ENCODE assay signal across 2 cellular contexts in the genomic region with DNA sequence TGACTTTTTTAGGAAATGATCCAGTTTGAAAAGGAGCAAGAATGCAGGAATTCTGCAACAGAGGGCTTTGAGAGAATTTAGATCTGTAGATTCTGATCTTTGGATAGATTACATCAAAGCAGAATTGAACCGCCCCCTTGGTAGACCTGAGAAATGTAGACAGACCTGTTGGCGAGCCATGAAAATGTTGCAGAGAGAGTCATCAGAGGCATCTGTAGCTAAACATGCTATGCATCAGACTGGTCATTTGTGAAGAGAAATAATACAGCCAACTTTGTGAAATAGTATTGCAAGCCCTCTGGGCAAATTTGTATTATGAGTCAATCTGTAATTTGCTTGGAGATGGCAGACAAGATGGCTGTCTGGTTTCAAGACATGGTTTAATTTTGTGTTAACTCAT.
TF ChIP-seq lines count a peak whose summit lies in the region.

No MANE protein-coding gene starts in this region.

TF ChIP-seq in A549, 52 proteins besides CTCF, POLR2A, EP300 and RAD21:
- TF ChIP-seq JUNB (IDR thresholded peaks at IDR 0.05) (no peak), HOXB13 (CRISPR knock-in tag; IDR thresholded peaks at IDR 0.05; ENCODE audit: low read depth) (no peak), ZFP36 (IDR thresholded peaks at IDR 0.05; ENCODE audit: borderline replicate concordance, partially characterized antibody) (no peak), TFCP2L1 (CRISPR knock-in tag; IDR thresholded peaks at IDR 0.05) (no peak), POLR2AphosphoS2 (conservative IDR thresholded peaks at IDR 0.05; ENCODE audit: low read length) (no peak), ZC3H11A (IDR thresholded peaks at IDR 0.05) (no peak), MAFK (IDR thresholded peaks at IDR 0.05; ENCODE audit: partially characterized antibody) (no peak), NPAS2 (CRISPR knock-in tag; IDR thresholded peaks at IDR 0.05; ENCODE audit: borderline replicate concordance) (no peak), ZSCAN20 (CRISPR knock-in tag; IDR thresholded peaks at IDR 0.05) (no peak), NR3C1 (IDR thresholded peaks at IDR 0.05) (no peak)
- TF ChIP-seq, protein P1, sequence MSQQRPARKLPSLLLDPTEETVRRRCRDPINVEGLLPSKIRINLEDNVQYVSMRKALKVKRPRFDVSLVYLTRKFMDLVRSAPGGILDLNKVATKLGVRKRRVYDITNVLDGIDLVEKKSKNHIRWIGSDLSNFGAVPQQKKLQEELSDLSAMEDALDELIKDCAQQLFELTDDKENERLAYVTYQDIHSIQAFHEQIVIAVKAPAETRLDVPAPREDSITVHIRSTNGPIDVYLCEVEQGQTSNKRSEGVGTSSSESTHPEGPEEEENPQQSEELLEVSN (IDR thresholded peaks at IDR 0.05; ENCODE audit: borderline replicate concordance, low read depth) = no peak

TF ChIP-seq in HCT116, 20 proteins besides CTCF, POLR2A, EP300 and RAD21:
- no peak for TF ChIP-seq TCF7L2 (IDR thresholded peaks at IDR 0.05; ENCODE audit: borderline replicate concordance, extremely low read depth, insufficient read depth, insufficient read length)
- TF ChIP-seq, protein P2, sequence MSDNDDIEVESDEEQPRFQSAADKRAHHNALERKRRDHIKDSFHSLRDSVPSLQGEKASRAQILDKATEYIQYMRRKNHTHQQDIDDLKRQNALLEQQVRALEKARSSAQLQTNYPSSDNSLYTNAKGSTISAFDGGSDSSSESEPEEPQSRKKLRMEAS (IDR thresholded peaks at IDR 0.05) = no peak
- TF ChIP-seq EZH2phosphoT487 (IDR thresholded peaks at IDR 0.05; ENCODE audit: borderline replicate concordance) = no peak
- TF ChIP-seq SIN3A (IDR thresholded peaks at IDR 0.05; ENCODE audit: low read depth) = no peak
- no peak for TF ChIP-seq ELF1 (IDR thresholded peaks at IDR 0.05; ENCODE audit: borderline replicate concordance, low read depth)
- no peak for TF ChIP-seq ZFX (IDR thresholded peaks at IDR 0.05)
- no peak for TF ChIP-seq CBX3 (IDR thresholded peaks at IDR 0.05; ENCODE audit: low read depth)
- no peak for TF ChIP-seq SP1 (IDR thresholded peaks at IDR 0.05; ENCODE audit: low read depth)
- no peak for TF ChIP-seq EGR1 (IDR thresholded peaks at IDR 0.05; ENCODE audit: low read depth)
- TF ChIP-seq JUND (IDR thresholded peaks at IDR 0.05) = no peak
- TF ChIP-seq, protein P3, sequence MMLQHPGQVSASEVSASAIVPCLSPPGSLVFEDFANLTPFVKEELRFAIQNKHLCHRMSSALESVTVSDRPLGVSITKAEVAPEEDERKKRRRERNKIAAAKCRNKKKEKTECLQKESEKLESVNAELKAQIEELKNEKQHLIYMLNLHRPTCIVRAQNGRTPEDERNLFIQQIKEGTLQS (IDR thresholded peaks at IDR 0.05) = no peak
- no peak for TF ChIP-seq FOSL1 (IDR thresholded peaks at IDR 0.05; ENCODE audit: low read depth)
- TF ChIP-seq POLR2AphosphoS5 (IDR thresholded peaks at IDR 0.05; ENCODE audit: low read depth, low read length) = no peak
- no peak for TF ChIP-seq SRF (IDR thresholded peaks at IDR 0.05; ENCODE audit: low read depth)
- TF ChIP-seq, protein P4, sequence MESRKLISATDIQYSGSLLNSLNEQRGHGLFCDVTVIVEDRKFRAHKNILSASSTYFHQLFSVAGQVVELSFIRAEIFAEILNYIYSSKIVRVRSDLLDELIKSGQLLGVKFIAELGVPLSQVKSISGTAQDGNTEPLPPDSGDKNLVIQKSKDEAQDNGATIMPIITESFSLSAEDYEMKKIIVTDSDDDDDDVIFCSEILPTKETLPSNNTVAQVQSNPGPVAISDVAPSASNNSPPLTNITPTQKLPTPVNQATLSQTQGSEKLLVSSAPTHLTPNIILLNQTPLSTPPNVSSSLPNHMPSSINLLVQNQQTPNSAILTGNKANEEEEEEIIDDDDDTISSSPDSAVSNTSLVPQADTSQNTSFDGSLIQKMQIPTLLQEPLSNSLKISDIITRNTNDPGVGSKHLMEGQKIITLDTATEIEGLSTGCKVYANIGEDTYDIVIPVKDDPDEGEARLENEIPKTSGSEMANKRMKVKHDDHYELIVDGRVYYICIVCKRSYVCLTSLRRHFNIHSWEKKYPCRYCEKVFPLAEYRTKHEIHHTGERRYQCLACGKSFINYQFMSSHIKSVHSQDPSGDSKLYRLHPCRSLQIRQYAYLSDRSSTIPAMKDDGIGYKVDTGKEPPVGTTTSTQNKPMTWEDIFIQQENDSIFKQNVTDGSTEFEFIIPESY (IDR thresholded peaks at IDR 0.05; ENCODE audit: extremely low read depth, insufficient replicate concordance, low read length) = no peak
- TF ChIP-seq, protein P5, sequence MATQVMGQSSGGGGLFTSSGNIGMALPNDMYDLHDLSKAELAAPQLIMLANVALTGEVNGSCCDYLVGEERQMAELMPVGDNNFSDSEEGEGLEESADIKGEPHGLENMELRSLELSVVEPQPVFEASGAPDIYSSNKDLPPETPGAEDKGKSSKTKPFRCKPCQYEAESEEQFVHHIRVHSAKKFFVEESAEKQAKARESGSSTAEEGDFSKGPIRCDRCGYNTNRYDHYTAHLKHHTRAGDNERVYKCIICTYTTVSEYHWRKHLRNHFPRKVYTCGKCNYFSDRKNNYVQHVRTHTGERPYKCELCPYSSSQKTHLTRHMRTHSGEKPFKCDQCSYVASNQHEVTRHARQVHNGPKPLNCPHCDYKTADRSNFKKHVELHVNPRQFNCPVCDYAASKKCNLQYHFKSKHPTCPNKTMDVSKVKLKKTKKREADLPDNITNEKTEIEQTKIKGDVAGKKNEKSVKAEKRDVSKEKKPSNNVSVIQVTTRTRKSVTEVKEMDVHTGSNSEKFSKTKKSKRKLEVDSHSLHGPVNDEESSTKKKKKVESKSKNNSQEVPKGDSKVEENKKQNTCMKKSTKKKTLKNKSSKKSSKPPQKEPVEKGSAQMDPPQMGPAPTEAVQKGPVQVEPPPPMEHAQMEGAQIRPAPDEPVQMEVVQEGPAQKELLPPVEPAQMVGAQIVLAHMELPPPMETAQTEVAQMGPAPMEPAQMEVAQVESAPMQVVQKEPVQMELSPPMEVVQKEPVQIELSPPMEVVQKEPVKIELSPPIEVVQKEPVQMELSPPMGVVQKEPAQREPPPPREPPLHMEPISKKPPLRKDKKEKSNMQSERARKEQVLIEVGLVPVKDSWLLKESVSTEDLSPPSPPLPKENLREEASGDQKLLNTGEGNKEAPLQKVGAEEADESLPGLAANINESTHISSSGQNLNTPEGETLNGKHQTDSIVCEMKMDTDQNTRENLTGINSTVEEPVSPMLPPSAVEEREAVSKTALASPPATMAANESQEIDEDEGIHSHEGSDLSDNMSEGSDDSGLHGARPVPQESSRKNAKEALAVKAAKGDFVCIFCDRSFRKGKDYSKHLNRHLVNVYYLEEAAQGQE (IDR thresholded peaks at IDR 0.05; ENCODE audit: low read depth) = no peak
